Comparison of ENCODE assay signal across 26 cellular contexts in the genomic region with DNA sequence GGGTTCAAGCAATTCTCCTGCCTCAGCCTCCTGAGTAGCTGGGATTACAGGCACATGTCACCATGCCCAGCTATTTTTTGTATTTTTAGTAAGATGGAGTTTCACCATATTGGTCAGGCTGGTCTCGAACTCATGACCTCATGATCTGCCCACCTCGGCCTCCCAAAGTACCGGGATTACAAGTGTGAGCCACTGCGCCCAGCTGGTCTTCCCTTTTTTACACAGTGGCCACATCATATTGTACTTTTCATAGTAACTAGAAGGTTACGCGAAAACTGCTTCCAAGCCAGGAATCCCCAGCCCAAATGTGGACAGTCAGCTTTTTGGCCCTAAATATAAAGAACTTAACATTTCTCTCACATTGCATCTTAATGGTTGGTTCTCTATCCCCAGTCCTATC. TPM values are rescaled to one million over a fixed set of nuclear protein-coding genes. Genes with fewer than 3 reads are reported as not detected.
"Had no signal": no experiment of that assay in that cellular context is flagged by ENCODE, and none has a peak within 500 bp of the region (broad histone marks: within the 10 kb centered on the region; RNA-seq: fewer than 3 reads in every experiment).

No MANE protein-coding gene starts in this region.

- H3K36me3 Mint-ChIP-seq: memory B cell; naive thymus-derived CD4-positive, alpha-beta T cell had no signal

- H3K27me3 ChIP-seq: right atrium auricular region, thyroid gland had no signal

- H3K9me3 ChIP-seq: gastrocnemius medialis, prostate gland, right atrium auricular region, stomach, thyroid gland had no signal

- H3K36me3 ChIP-seq: gastrocnemius medialis, prostate gland, right atrium auricular region, stomach, thyroid gland had no signal

- H3K9me3 Mint-ChIP-seq: memory B cell; naive thymus-derived CD4-positive, alpha-beta T cell; nephron had no signal

- H3K4me1 ChIP-seq: prostate gland had no signal

- H3K4me3 Mint-ChIP-seq: memory B cell; naive thymus-derived CD4-positive, alpha-beta T cell had no signal

- DNase-seq: dorsolateral prefrontal cortex; effector CD4-positive, alpha-beta T cell; foreskin fibroblast; gastrocnemius medialis; kidney; naive thymus-derived CD4-positive, alpha-beta T cell; nucleus accumbens; stimulated activated CD4-positive, alpha-beta T cell treated with anti-CD3 and anti-CD28 coated beads, Interleukin-12 subunit alpha, Interleukin-12 subunit beta, amount 100 ng/mL, for 4 hours; stimulated activated CD4-positive, alpha-beta T cell treated with anti-CD3 and anti-CD28 coated beads, Interleukin-1b, Interleukin-23, amount 100 ng/mL, for 48 hours; stimulated activated CD4-positive, alpha-beta T cell treated with anti-CD3 and anti-CD28 coated beads, Interleukin-4, amount 100 ng/mL, for 1 hour; stimulated activated CD8-positive, alpha-beta memory T cell treated with anti-CD3 and anti-CD28 coated beads, Interleukin-4, amount 100 ng/mL, for 48 hours; stimulated activated naive CD4-positive, alpha-beta T cell treated with Interleukin-2 at 50 U/mL for 16 hours; stomach; thyroid gland; trophoblast cell had no signal

- ATAC-seq: esophagus mucosa; gastrocnemius medialis; left lobe of liver; naive thymus-derived CD4-positive, alpha-beta T cell; sciatic nerve had no signal

- H3K4me3 ChIP-seq: dorsolateral prefrontal cortex, gastrocnemius medialis, lung, prostate gland, right atrium auricular region, smooth muscle cell, stomach, thyroid gland had no signal

- H3K4me2 ChIP-seq: smooth muscle cell had no signal

- H3K27ac Mint-ChIP-seq: memory B cell; naive thymus-derived CD4-positive, alpha-beta T cell had no signal

- FAIRE-seq: colon, kidney had no signal

- H3K27ac ChIP-seq: dorsolateral prefrontal cortex, epithelial cell of prostate, gastrocnemius medialis, prostate gland, right atrium auricular region, stomach, thyroid gland had no signal

RNA-seq across cellular contexts. Expression of a gene that starts 4.2 kb away (rescaled TPM):
- polyA plus RNA-seq: naive thymus-derived CD4-positive, alpha-beta T cell had no signal
